In genomic region chr11:45089845-45090499, GRCh38 we compare ENCODE assay signal across 9 cellular contexts. TPM values are rescaled to one million over a fixed set of nuclear protein-coding genes. Genes with fewer than 3 reads are reported as not detected.
DNase-seq lines count a peak whose midpoint lies in the region; ATAC-seq and TF ChIP-seq lines count a peak whose summit lies in the region.
"Had no signal": no experiment of that assay in that cellular context is flagged by ENCODE, and none has a peak within 500 bp of the region (broad histone marks: within the 10 kb centered on the region; RNA-seq: fewer than 3 reads in every experiment).

No MANE protein-coding gene starts in this region.

- peaks cover 74% of the 10 kb centered on the region for H3K4me1 Mint-ChIP-seq in chondrocyte (ENCODE audit: low read depth)

- peak; percentile 10 to 11 for DNase-seq in AML-193 (lab: John Stamatoyannopoulos, UW)
- peak; percentile 9 for DNase-seq in LHCN-M2 (ENCODE audit: low read depth)
- no peak for DNase-seq in chondrocyte (ENCODE audit: low spot score)
- peak; percentile 35 for DNase-seq in myocyte (ENCODE audit: low read depth)
- DNase-seq in caudate nucleus (lab: John Stamatoyannopoulos, UW), result no peak
- DNase-seq in GM13976 (ENCODE audit: low spot score), result no peak

- in situ Hi-C loops in GM13976 (cut with MboI; ENCODE audit: low sequenced_read_pairs, unreplicated experiment), result no loop called here

- H3K4me3 Mint-ChIP-seq in chondrocyte (ENCODE audit: unreplicated experiment), result no peak overlapping the region

- peak overlapping the region; percentile 82 for H3K27ac Mint-ChIP-seq in chondrocyte (ENCODE audit: unreplicated experiment)

- no peaks in the 10 kb centered on the region for H3K36me3 Mint-ChIP-seq in chondrocyte (ENCODE audit: low read depth)

- H3K9me3 Mint-ChIP-seq in chondrocyte (ENCODE audit: low read depth), result no peaks in the 10 kb centered on the region

- H3K27me3 Mint-ChIP-seq in chondrocyte (ENCODE audit: low read depth), result no peaks in the 10 kb centered on the region

- TF ChIP-seq CTCF in chondrocyte (IDR thresholded peaks at IDR 0.05) (peak; percentile 70), GM13976 (IDR thresholded peaks at IDR 0.05; ENCODE audit: borderline replicate concordance, control extremely low read depth, extremely low read depth, insufficient read depth, missing control alignments) (no peak)

- ATAC-seq in GM18498 (IDR thresholded peaks at IDR 0.05; ENCODE audit: unreplicated experiment) (no peak), HG03108 (IDR thresholded peaks at IDR 0.05; ENCODE audit: unreplicated experiment) (no peak)
- ATAC-seq: GM12878 had no signal

- H3K27ac ChIP-seq in caudate nucleus (ENCODE audit: low read depth, low read length), result no peak overlapping the region

RNA-seq across cellular contexts. Expression of gene PRDM11, which starts 56.5 kb away (rescaled TPM):
- total RNA-seq in LHCN-M2 (2014; rRNA removed) (3.8 and 4.6 TPM in 2 replicates), chondrocyte (32.9 to 35.1 TPM (median 35.0 TPM) in 3 replicates), myocyte (4.2 and 6.3 TPM in 2 replicates)
- 4.5 TPM for polyA plus RNA-seq in LHCN-M2 (2012)
- polyA plus RNA-seq in myocyte (2012), result 5.5 TPM

Comparison
In these comparisons a context has a peak if more than half of its experiments do, and no peak if none do; other contexts are left out.
1. DNase-seq: peak in AML-193 (2 of 2), LHCN-M2 (single experiment) and myocyte (single experiment); none in chondrocyte (single experiment), caudate nucleus (0 of 61) and GM13976 (single experiment).